Comparison of ENCODE assay signal across 16 cellular contexts in the genomic region with DNA sequence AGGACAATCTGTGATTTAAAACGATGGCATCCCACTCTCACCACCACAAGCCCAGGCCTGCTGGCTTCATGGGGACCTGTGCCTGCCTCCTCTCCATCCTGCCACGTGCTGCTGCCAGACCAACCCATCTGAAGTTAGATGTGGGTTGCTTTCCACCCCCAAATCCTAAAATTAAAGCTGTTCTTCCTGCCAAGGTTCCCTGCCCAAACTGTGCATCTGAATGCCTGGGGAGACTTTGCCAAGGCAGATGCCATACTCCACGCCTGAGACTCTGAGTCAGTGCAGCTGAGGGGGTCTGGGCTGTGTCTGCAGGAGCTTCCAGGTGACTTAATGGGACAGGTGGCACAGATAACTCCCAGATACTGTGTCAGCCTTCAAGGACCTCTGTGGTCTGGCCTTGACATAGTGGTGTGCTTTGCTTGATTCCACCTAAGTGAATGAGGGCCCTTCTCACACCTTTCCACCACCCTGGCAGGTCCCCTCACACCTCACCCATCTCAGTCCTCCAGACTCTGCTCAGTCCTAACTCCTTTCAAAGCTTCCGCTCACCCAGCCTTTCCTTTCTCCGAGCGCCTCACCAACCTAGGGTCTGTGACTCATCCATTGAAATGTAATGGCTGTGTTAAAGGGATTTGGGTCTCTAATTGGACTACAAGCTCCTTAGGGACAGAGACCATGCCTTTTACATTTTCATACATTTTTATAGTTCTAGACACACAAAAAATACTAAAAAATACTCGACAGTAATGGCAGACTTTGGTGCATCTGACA. TPM values are rescaled to one million over a fixed set of nuclear protein-coding genes. Genes with fewer than 3 reads are reported as not detected.
A peak's percentile ranks its signal among the peaks of the same experiment; 100 is the strongest.
DNase-seq lines count a peak whose midpoint lies in the region; ATAC-seq, FAIRE-seq and TF ChIP-seq lines count a peak whose summit lies in the region.
"Had no signal": no experiment of that assay in that cellular context is flagged by ENCODE, and none has a peak within 500 bp of the region (broad histone marks: within the 10 kb centered on the region; RNA-seq: fewer than 3 reads in every experiment).

No MANE protein-coding gene starts in this region.

- no peak for FAIRE-seq in H1 (lab: Jason Lieb, UNC)
- FAIRE-seq: A204.1, H54 had no signal

- H2BK120ac ChIP-seq in H1 (replicated peaks; ENCODE audit: low read depth, low read length) = no peak overlapping the region

- H3K18ac ChIP-seq in H1 (ENCODE audit: extremely low read depth, low read length) = no peak overlapping the region

- H4K8ac ChIP-seq in H1 (ENCODE audit: extremely low read depth, insufficient read depth, low read length) = no peak overlapping the region

- H3K23ac ChIP-seq in H1 (ENCODE audit: insufficient read length) = no peak overlapping the region

- H3K27me3 ChIP-seq in H1 (replicated peaks in 1 of 4; ENCODE audit: control insufficient read depth in 3 of 4, extremely low read depth in 1 of 4, insufficient read depth in 3 of 4, low read length in 3 of 4) = no peaks in the 10 kb centered on the region
- H3K27me3 ChIP-seq: BLaER1 had no signal

- H3K56ac ChIP-seq in H1 (replicated peaks; ENCODE audit: insufficient read length, low read depth, low read length) = no peak overlapping the region

- H3K4me3 Mint-ChIP-seq in endothelial cell (ENCODE audit: unreplicated experiment) = no peak overlapping the region
- H3K4me3 Mint-ChIP-seq: CD8-positive, alpha-beta memory T cell; IgD-negative memory B cell had no signal

- TF ChIP-seq RAD21 in H1 (IDR thresholded peaks at IDR 0.05 in 1 of 2, conservative IDR thresholded peaks at IDR 0.05 in 1 of 2; ENCODE audit: low read depth in 2 of 2, low read length in 2 of 2) = no peak

- H3K14ac ChIP-seq in H1 (ENCODE audit: insufficient read length) = no peak overlapping the region

- DNase-seq in Ammon's horn (ENCODE audit: low spot score) = peak; percentile 57
- DNase-seq in NCI-H82 (lab: John Stamatoyannopoulos, UW) = peak; percentile 77
- DNase-seq in H1 (ENCODE audit: low read depth in 1 of 2, low spot score in 2 of 2) = no peak
- peak; percentile 54 for DNase-seq in occipital lobe (lab: John Stamatoyannopoulos, UW)
- DNase-seq in activated naive CD4-positive, alpha-beta T cell treated with anti-CD3 and anti-CD28 coated beads, Interleukin-2, amount 50 U/mL, for 16 hours = no peak
- no peak for DNase-seq in endothelial cell (ENCODE audit: low spot score)
- DNase-seq in ACHN = no peak
- DNase-seq: Caco-2; CD8-positive, alpha-beta memory T cell; DND-41; GDM1 had no signal

- no peak overlapping the region for H3K4me2 ChIP-seq in H1 (ENCODE audit: insufficient read depth in 1 of 2, low read depth in 2 of 2, low read length in 2 of 2)
- H3K4me2 ChIP-seq: BLaER1 had no signal

- H2AFZ ChIP-seq in H1 (ENCODE audit: low read length) = no peak overlapping the region

- H4K20me1 ChIP-seq in H1 (replicated peaks in 1 of 2; ENCODE audit: control insufficient read depth in 1 of 2, insufficient read depth in 2 of 2, low read length in 2 of 2) = no peaks in the 10 kb centered on the region
- H4K20me1 ChIP-seq: BLaER1 had no signal

- no peak for ATAC-seq in GM18870 (IDR thresholded peaks at IDR 0.05; ENCODE audit: unreplicated experiment)

- TF ChIP-seq EP300 in H1 (IDR thresholded peaks at IDR 0.05; ENCODE audit: borderline replicate concordance in 1 of 2, low read depth in 2 of 2, low read length in 2 of 2) = no peak

- H3K4me1 Mint-ChIP-seq in endothelial cell (ENCODE audit: unreplicated experiment) = peaks cover 8% of the 10 kb centered on the region
- H3K4me1 Mint-ChIP-seq: CD8-positive, alpha-beta memory T cell had no signal

- no peak overlapping the region for H3K27ac Mint-ChIP-seq in endothelial cell (ENCODE audit: unreplicated experiment)
- H3K27ac Mint-ChIP-seq: IgD-negative memory B cell had no signal

- no peak for TF ChIP-seq POLR2A in H1 (IDR thresholded peaks at IDR 0.05; ENCODE audit: control extremely low read depth in 1 of 2, low read depth in 2 of 2, low read length in 2 of 2)

- in situ Hi-C loops in ACHN (cut with HindIII; ENCODE audit: low pct_ligation_motif_present, low pct_unique_long_range_greater_than_20kb, low sequenced_read_pairs) = no loop called here

- WGBS in H1 (ENCODE audit: extremely low coverage in 1 of 2, insufficient coverage in 1 of 2, insufficient read length in 1 of 2, insufficient replicate concordance in 2 of 2, low coverage in 1 of 2, low lambda C conversion rate in 2 of 2, missing lambda C conversion rate in 1 of 2), 2 experiments = 82% methylated on average over 7 of the region's 7 CpGs; no CpG with 5 or more reads in 1 of the 2 experiments

- H3K79me2 ChIP-seq in H1 (ENCODE audit: control insufficient read depth in 1 of 2, insufficient read depth in 2 of 2, low read length in 2 of 2) = no peaks in the 10 kb centered on the region

- peak overlapping the region; percentile 54; the same call in 1 of the 2 replicates for H2BK15ac ChIP-seq in H1 (ENCODE audit: low read length)

- no peak overlapping the region for H3K4ac ChIP-seq in H1 (replicated peaks; ENCODE audit: insufficient read length, low read depth, low read length)

- H2AK5ac ChIP-seq in H1 (ENCODE audit: low read depth, low read length) = no peak overlapping the region; the same call in 1 of the 2 replicates

- no peaks in the 10 kb centered on the region for H3K9me3 ChIP-seq in H1 (ENCODE audit: insufficient read depth in 2 of 2, low read depth in 1 of 2, low read length in 1 of 2)
- H3K9me3 ChIP-seq: BLaER1, Caco-2 had no signal

- no peaks in the 10 kb centered on the region for H3K27me3 Mint-ChIP-seq in endothelial cell (ENCODE audit: unreplicated experiment)

- H3K36me3 Mint-ChIP-seq in endothelial cell (ENCODE audit: low read depth, unreplicated experiment) = no peaks in the 10 kb centered on the region

- H3K4me1 ChIP-seq in H1 (replicated peaks in 1 of 4; ENCODE audit: control insufficient read depth in 3 of 4, insufficient read depth in 4 of 4, low read length in 3 of 4) = peaks cover 0 to 6% (median 1%) of the 10 kb centered on the region in 4 experiments; a peak in 4 of 7 replicates
- H3K4me1 ChIP-seq: Caco-2 had no signal

- H3K9me3 Mint-ChIP-seq in endothelial cell (ENCODE audit: unreplicated experiment) = no peaks in the 10 kb centered on the region
- H3K9me3 Mint-ChIP-seq: CD8-positive, alpha-beta memory T cell; IgD-negative memory B cell had no signal

- H3K9ac ChIP-seq in H1 (replicated peaks in 1 of 4; ENCODE audit: extremely low read depth in 1 of 4, low read depth in 3 of 4, low read length in 3 of 4) = no peak overlapping the region
- H3K9ac ChIP-seq: BLaER1 had no signal

- H3K36me3 ChIP-seq in H1 (ENCODE audit: control insufficient read depth in 2 of 4, insufficient read depth in 4 of 4, low read length in 3 of 4) = 0 out of 8 replicates have a peak, but pooled peaks cover 0 to 3% (median 2%) of the 10 kb centered on the region in 4 experiments
- H3K36me3 ChIP-seq: BLaER1 had no signal

- no peak overlapping the region; the same call in 1 of the 2 replicates for H2BK20ac ChIP-seq in H1 (ENCODE audit: low read length)

- H4K5ac ChIP-seq in H1 (ENCODE audit: insufficient read length, low read depth, low read length) = no peak overlapping the region

- POLR2A ChIA-PET in H1 (lab: Charles Lee; ENCODE audit: partially characterized antibody) = interaction anchor here (0.9 to 1.7 kb wide), 4 partner anchors 12 to 128 kb away, joined by 3 to 5 read pairs (median 4); a partner anchor contains a TSS

- CTCF ChIA-PET in H1 (lab: Charles Lee; ENCODE audit: partially characterized antibody) = interaction anchor here (1.0 kb wide), 2 partner anchors 9 to 21 kb away, joined by 3 to 5 read pairs; no protein-coding TSS in a partner anchor

- H3K23me2 ChIP-seq in H1 (ENCODE audit: low read depth, low read length) = no peaks in the 10 kb centered on the region

- peak overlapping the region; percentile 76 for H4K91ac ChIP-seq in H1 (replicated peaks; ENCODE audit: insufficient read length, low read length)

- peak overlapping the region; percentile 61; the same call in 1 of the 2 replicates for H2BK5ac ChIP-seq in H1 (ENCODE audit: low read depth, low read length)

- TF ChIP-seq CTCF in H1 (IDR thresholded peaks at IDR 0.05; ENCODE audit: control extremely low read depth in 1 of 3, insufficient read depth in 1 of 3, low read depth in 1 of 3, low read length in 3 of 3) (no peak), endothelial cell (IDR thresholded peaks at IDR 0.05; ENCODE audit: unreplicated experiment) (no peak)

- no peak overlapping the region for H3K27ac ChIP-seq in H1 (ENCODE audit: low read depth, low read length)
- H3K27ac ChIP-seq: BLaER1 had no signal

- H2BK12ac ChIP-seq in H1 (ENCODE audit: low read depth, low read length) = peak overlapping the region; percentile 69; the same call in 1 of the 2 replicates

- no peaks in the 10 kb centered on the region for H3K79me1 ChIP-seq in H1 (ENCODE audit: low read depth, low read length)

- H3K4me3 ChIP-seq in H1 (ENCODE audit: extremely low read depth in 1 of 4, insufficient read depth in 2 of 4, low read depth in 3 of 4, low read length in 4 of 4) = no peak overlapping the region
- H3K4me3 ChIP-seq: BLaER1 had no signal

TF ChIP-seq in H1, 55 proteins besides CTCF, POLR2A, EP300 and RAD21 (continues in another document):
- TF ChIP-seq ASH2L (IDR thresholded peaks at IDR 0.05; ENCODE audit: low read length) = no peak
- TF ChIP-seq EZH2 (IDR thresholded peaks at IDR 0.05; ENCODE audit: low read depth, low read length, severe bottlenecking) = no peak
- no peak for TF ChIP-seq SRF (IDR thresholded peaks at IDR 0.05; ENCODE audit: low read depth, low read length)

RNA-seq across cellular contexts. Expression of a gene that starts 18.6 kb away (rescaled TPM):
- 15.5 and 16.6 TPM in 2 replicates for total RNA-seq in H1 (2021; fragmentation: NEBNext Ultra II Directional; extraction: Animal tissue kit (Norgen Biotek cat#: 25700))
- 9.3 and 11.1 TPM in 2 replicates for polyA plus RNA-seq in H1 (2011; rRNA removed)
- 10.5 TPM for polyA plus RNA-seq in H1 (2011; cell fraction: cytosol; rRNA removed)
- polyA plus RNA-seq in H1 (2011; cell fraction: nucleus; rRNA removed) = 13.6 TPM
- 11.6 to 13.7 TPM (median 13.3 TPM) in 4 replicates for polyA plus RNA-seq in H1 (2012, experiment 1 of 2)
- polyA plus RNA-seq in H1 (2012, experiment 2 of 2) = 15.3 TPM
- polyA plus RNA-seq in H1 (2013, experiment 1 of 2) = 14.9 TPM
- 14.2 TPM for polyA plus RNA-seq in H1 (2013, experiment 2 of 2)
- polyA minus RNA-seq in H1 (2011; rRNA and poly(A)+ RNA removed) = 8.3 and 9.9 TPM in 2 replicates
- 10.7 TPM for polyA minus RNA-seq in H1 (2011; cell fraction: cytosol; rRNA and poly(A)+ RNA removed)
- polyA minus RNA-seq in H1 (2011; cell fraction: nucleus; rRNA and poly(A)+ RNA removed) = 5.7 TPM
- total RNA-seq in occipital lobe (2.8 TPM), endothelial cell (ENCODE audit: unreplicated experiment) (0.31 TPM)
- total RNA-seq: Caco-2; CD8-positive, alpha-beta memory T cell had no signal
- polyA plus RNA-seq: CD8-positive, alpha-beta memory T cell; IgD-negative memory B cell had no signal

RNA-seq across cellular contexts. Expression of a gene that starts 38.6 kb away (rescaled TPM):
- total RNA-seq in H1 (2021; fragmentation: NEBNext Ultra II Directional; extraction: Animal tissue kit (Norgen Biotek cat#: 25700)) = 4.7 and 4.9 TPM in 2 replicates
- 1.7 and 2.3 TPM in 2 replicates for polyA plus RNA-seq in H1 (2011; rRNA removed)
- 1.4 TPM for polyA plus RNA-seq in H1 (2011; cell fraction: cytosol; rRNA removed)
- polyA plus RNA-seq in H1 (2011; cell fraction: nucleus; rRNA removed) = 3.5 TPM
- 1.7 to 2.6 TPM (median 2.4 TPM) in 4 replicates for polyA plus RNA-seq in H1 (2012, experiment 1 of 2)
- 2.0 TPM for polyA plus RNA-seq in H1 (2012, experiment 2 of 2)
- polyA plus RNA-seq in H1 (2013, experiment 1 of 2) = 5.1 TPM
- 4.3 TPM for polyA plus RNA-seq in H1 (2013, experiment 2 of 2)
- polyA minus RNA-seq in H1 (2011; rRNA and poly(A)+ RNA removed) = 3.4 and 3.8 TPM in 2 replicates
- 2.5 TPM for polyA minus RNA-seq in H1 (2011; cell fraction: cytosol; rRNA and poly(A)+ RNA removed)
- 2.1 TPM for polyA minus RNA-seq in H1 (2011; cell fraction: nucleus; rRNA and poly(A)+ RNA removed)
- total RNA-seq in occipital lobe (4.7 TPM), endothelial cell (ENCODE audit: unreplicated experiment) (4.9 TPM)
- total RNA-seq: CD8-positive, alpha-beta memory T cell had no signal
- polyA plus RNA-seq: CD8-positive, alpha-beta memory T cell; IgD-negative memory B cell had no signal

Comparison
In these comparisons a context has a peak if more than half of its experiments do, and no peak if none do; other contexts are left out.
1. DNase-seq: peak in Ammon's horn (single experiment), NCI-H82 (single experiment) and occipital lobe (single experiment); none in H1 (0 of 2), activated naive CD4-positive, alpha-beta T cell treated with anti-CD3 and anti-CD28 coated beads, Interleukin-2, amount 50 U/mL, for 16 hours (single experiment), endothelial cell (single experiment) and ACHN (single experiment).